Comparison of ENCODE assay signal across 17 cellular contexts in the genomic region with DNA sequence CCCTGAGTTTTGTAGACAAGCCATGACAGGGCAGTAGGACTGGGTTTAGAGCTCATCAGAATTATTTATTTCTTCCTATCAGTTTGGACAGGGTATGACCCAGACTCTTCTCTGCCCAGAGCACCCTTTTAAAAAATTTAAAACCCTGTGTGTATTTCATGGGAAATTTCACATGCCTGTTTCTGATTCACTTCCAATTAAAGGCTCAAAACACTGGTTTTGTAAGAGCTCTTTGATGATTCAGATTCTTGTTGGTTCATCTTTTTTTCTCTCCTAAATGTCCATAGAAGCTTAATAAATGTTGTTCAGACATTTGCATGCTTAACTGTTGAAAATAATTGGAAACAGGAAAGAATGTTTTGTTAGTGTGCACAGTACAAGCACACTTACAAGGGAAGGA. TPM values are rescaled to one million over a fixed set of nuclear protein-coding genes. Genes with fewer than 3 reads are reported as not detected.
DNase-seq lines count a peak whose midpoint lies in the region; ATAC-seq, FAIRE-seq and TF ChIP-seq lines count a peak whose summit lies in the region.
"Had no signal": no experiment of that assay in that cellular context is flagged by ENCODE, and none has a peak within 500 bp of the region (broad histone marks: within the 10 kb centered on the region; RNA-seq: fewer than 3 reads in every experiment).

No MANE protein-coding gene starts in this region.

- in situ Hi-C loops in IMR-90 (cut with MboI; ENCODE audit: low sequenced_read_pairs), result no loop called here

- no TSS peak for BruUV-seq in IMR-90 (replicated peaks; lab: Mats Ljungman, UMichigan)
- no TSS peak for BruUV-seq in endothelial cell of umbilical vein (replicated peaks; lab: Mats Ljungman, UMichigan)

- no peak for TF ChIP-seq POLR2A in IMR-90 (IDR thresholded peaks at IDR 0.05; ENCODE audit: low read depth, low read length)
- TF ChIP-seq POLR2A in endothelial cell of umbilical vein (IDR thresholded peaks at IDR 0.05; ENCODE audit: low read depth, low read length), result no peak

- POLR2A ChIA-PET in IMR-90 (lab: Charles Lee; ENCODE audit: unreplicated experiment), result interaction anchor here (0.6 kb wide), 1 partner anchor 14 kb away, joined by 3 read pairs; no protein-coding TSS in a partner anchor
- POLR2A ChIA-PET in endothelial cell of umbilical vein (lab: Charles Lee), result interaction anchor here (0.8 to 1.5 kb wide), 3 partner anchors 9 to 14 kb away, joined by 3 to 5 read pairs (median 3); partner anchors contain the start of gene FLI1

- no peak overlapping the region for H3K9ac ChIP-seq in IMR-90 (ENCODE audit: low read depth, low read length)
- peak overlapping the region; percentile 72 for H3K9ac ChIP-seq in endothelial cell of umbilical vein (replicated peaks; ENCODE audit: extremely low read depth, insufficient read depth, low read length)
- H3K9ac ChIP-seq: neural progenitor cell had no signal

- no peaks in the 10 kb centered on the region for H3K9me3 ChIP-seq in IMR-90 (ENCODE audit: control insufficient read depth, insufficient read depth, low read length)
- H3K9me3 ChIP-seq in endothelial cell of umbilical vein (replicated peaks; ENCODE audit: control insufficient read depth, insufficient read depth, low read length), result no peaks in the 10 kb centered on the region
- no peaks in the 10 kb centered on the region for H3K9me3 ChIP-seq in neutrophil
- H3K9me3 ChIP-seq: transverse colon had no signal

- peak overlapping the region; percentile 73 for H3K4me2 ChIP-seq in IMR-90 (ENCODE audit: low read depth, low read length)
- H3K4me2 ChIP-seq in endothelial cell of umbilical vein (ENCODE audit: insufficient read depth, low read length), result peak overlapping the region; percentile 5
- H3K4me2 ChIP-seq: GM23338, neural progenitor cell, PC-9 had no signal

- H3K4me3 Mint-ChIP-seq in CD14-positive monocyte, result no peak overlapping the region
- H3K4me3 Mint-ChIP-seq: activated CD4-positive, alpha-beta T cell treated with anti-CD3 and anti-CD28 coated beads, Interleukin-2, amount 10 ng/mL, durations not matched to agents 24 days and 14 days; GM23338; neural progenitor cell had no signal

- peaks cover 43 to 54% of the 10 kb centered on the region in 2 donors for H3K36me3 Mint-ChIP-seq in CD14-positive monocyte
- H3K36me3 Mint-ChIP-seq: neural progenitor cell had no signal

- peak overlapping the region; percentile 83; the same call in 1 of the 2 replicates for H3K18ac ChIP-seq in IMR-90 (ENCODE audit: low read depth, low read length)

- H3K27me3 Mint-ChIP-seq in CD14-positive monocyte (ENCODE audit: low read depth in 3 of 3), result peaks cover 0 to 2% (median 0%) of the 10 kb centered on the region in 3 donors
- H3K27me3 Mint-ChIP-seq: activated CD4-positive, alpha-beta T cell treated with anti-CD3 and anti-CD28 coated beads, Interleukin-2, amount 10 ng/mL, durations not matched to agents 24 days and 14 days had no signal

- H4K5ac ChIP-seq in IMR-90 (ENCODE audit: low read depth, low read length), result peak overlapping the region; percentile 68; the same call in 1 of the 2 replicates

- H3K27ac ChIP-seq in IMR-90 (ENCODE audit: insufficient read depth, low read length) (peak overlapping the region; percentile 70), endothelial cell of umbilical vein (ENCODE audit: insufficient read depth, low read depth, low read length) (peak overlapping the region; percentile 91), neutrophil (peak overlapping the region; percentile 99)
- H3K27ac ChIP-seq: coronary artery, neural progenitor cell, PC-9, transverse colon had no signal

- TF ChIP-seq CTCF in CD14-positive monocyte (IDR thresholded peaks at IDR 0.05), result no peak
- TF ChIP-seq CTCF in IMR-90 (conservative IDR thresholded peaks at IDR 0.05; ENCODE audit: low read depth, low read length), result no peak
- TF ChIP-seq CTCF in endothelial cell of umbilical vein (IDR thresholded peaks at IDR 0.05; ENCODE audit: extremely low read depth in 1 of 2, insufficient read depth in 1 of 2, low read depth in 1 of 2, low read length in 2 of 2), result no peak
- no peak for TF ChIP-seq CTCF in neutrophil (IDR thresholded peaks at IDR 0.05)

- peak overlapping the region; percentile 98 for H2AK5ac ChIP-seq in IMR-90 (ENCODE audit: low read depth, low read length)

- peak overlapping the region; percentile 96 for H2BK15ac ChIP-seq in IMR-90 (ENCODE audit: low read depth, low read length)

- H3K4ac ChIP-seq in IMR-90 (ENCODE audit: low read depth, low read length), result peak overlapping the region; percentile 82

- dilution Hi-C loops in IMR-90 (cut with HindIII; ENCODE audit: low sequenced_read_pairs, unreplicated experiment), result no loop called here
- dilution Hi-C loops in endothelial cell of umbilical vein (cut with MboI; ENCODE audit: extremely low pct_ligation_motif_present, low sequenced_read_pairs), result no loop called here

- peak overlapping the region; percentile 56 for H2AK9ac ChIP-seq in IMR-90 (replicated peaks; ENCODE audit: low read depth, low read length, poor library complexity)

- H3K27ac Mint-ChIP-seq in CD14-positive monocyte, result peak overlapping the region in 6 of 7 donors; percentile 66 to 90 (median 78)
- H3K27ac Mint-ChIP-seq: GM23338, neural progenitor cell had no signal

- H2AFZ ChIP-seq in IMR-90 (replicated peaks; ENCODE audit: low read length, poor library complexity) (no peak overlapping the region), endothelial cell of umbilical vein (ENCODE audit: low read depth, low read length) (no peak overlapping the region)
- H2AFZ ChIP-seq: neural progenitor cell, PC-9 had no signal

- peaks cover 35 to 56% of the 10 kb centered on the region in 2 experiments for H3K79me1 ChIP-seq in IMR-90 (ENCODE audit: low read depth in 1 of 2, low read length in 2 of 2)

- DNase-seq in CD14-positive monocyte (ENCODE audit: low spot score) (no peak), IMR-90 (peak; percentile 76), endothelial cell of umbilical vein (ENCODE audit: low read depth, low spot score) (no peak), NCI-H446 (lab: John Stamatoyannopoulos, UW) (no peak), left lobe of liver (ENCODE audit: low spot score) (no peak), amygdala (lab: John Stamatoyannopoulos, UW) (no peak), mucosa of gallbladder (ENCODE audit: low spot score) (no peak)
- DNase-seq: activated CD4-positive, alpha-beta T cell treated with anti-CD3 and anti-CD28 coated beads, Interleukin-2, amount 10 ng/mL, durations not matched to agents 24 days and 14 days; activated naive CD4-positive, alpha-beta T cell; Kasumi-1; PC-9; transverse colon had no signal

- H3K36me3 ChIP-seq in IMR-90 (ENCODE audit: control insufficient read depth, insufficient read depth, low read length) (no peaks in the 10 kb centered on the region), endothelial cell of umbilical vein (ENCODE audit: control insufficient read depth in 2 of 2, extremely low read depth in 1 of 2, insufficient read depth in 2 of 2, low read length in 2 of 2) (peaks cover 6 to 16% of the 10 kb centered on the region in 2 experiments), neutrophil (peaks cover 13% of the 10 kb centered on the region)
- H3K36me3 ChIP-seq: neural progenitor cell, transverse colon had no signal

- H4K20me1 ChIP-seq in IMR-90 (ENCODE audit: insufficient read depth, low read length) (no peaks in the 10 kb centered on the region), endothelial cell of umbilical vein (replicated peaks; ENCODE audit: control insufficient read depth, extremely low read depth, insufficient read depth, low read length) (no peaks in the 10 kb centered on the region)

- peak overlapping the region; percentile 61 for H3K14ac ChIP-seq in IMR-90 (replicated peaks; ENCODE audit: low read depth, low read length)

- peaks cover 81% of the 10 kb centered on the region for H3K79me2 ChIP-seq in endothelial cell of umbilical vein (ENCODE audit: control insufficient read depth, insufficient read depth, low read length)

- no peak for TF ChIP-seq RAD21 in IMR-90 (IDR thresholded peaks at IDR 0.05; ENCODE audit: low read length)

- H2BK20ac ChIP-seq in IMR-90 (ENCODE audit: low read depth, low read length), result peak overlapping the region; percentile 68; the same call in 1 of the 2 replicates

- peak overlapping the region; percentile 65 for H4K91ac ChIP-seq in IMR-90 (ENCODE audit: insufficient read depth, low read depth, low read length)

- peak overlapping the region; percentile 73 for H3K23ac ChIP-seq in IMR-90 (ENCODE audit: low read depth, low read length)

- ATAC-seq in IMR-90 (ENCODE audit: low read depth), result peak; percentile 10; the same call in 1 of the 2 replicates
- ATAC-seq in left lobe of liver, result no peak
- ATAC-seq: GM23338 had no signal

- FAIRE-seq in endothelial cell of umbilical vein (lab: Jason Lieb, UNC), result no peak
- FAIRE-seq: D721Med had no signal

- H3K27me3 ChIP-seq in IMR-90 (ENCODE audit: control insufficient read depth, insufficient read depth, low read length) (no peaks in the 10 kb centered on the region), endothelial cell of umbilical vein (ENCODE audit: control insufficient read depth in 2 of 2, insufficient read depth in 2 of 2, low read length in 2 of 2) (no peaks in the 10 kb centered on the region), neutrophil (no peaks in the 10 kb centered on the region)
- H3K27me3 ChIP-seq: transverse colon had no signal

- H3K56ac ChIP-seq in IMR-90 (ENCODE audit: extremely low read depth, insufficient read depth, low read length), result 0 out of 2 replicates have a peak overlapping the region, but pooled peaks have one; percentile 32

- intact Hi-C loops in CD14-positive monocyte (cut with micrococcal nuclease) (no loop called here), IMR-90 (cut with micrococcal nuclease) (loop anchor here (5.0 kb wide), 1 partner anchor 185 kb away; no protein-coding TSS in a partner anchor), endothelial cell of umbilical vein (cut with micrococcal nuclease) (loop anchor here (2.0 to 5.0 kb wide), 3 partner anchors 185 to 525 kb away; no protein-coding TSS in a partner anchor)

- H4K8ac ChIP-seq in IMR-90 (ENCODE audit: low read depth in 2 of 2, low read length in 2 of 2), result peak overlapping the region; percentile 65 to 77

- CTCF ChIA-PET in IMR-90 (lab: Yijun Ruan, JAX), result interaction anchor here (0.7 kb wide), 1 partner anchor 15 kb away, joined by 3 read pairs; no protein-coding TSS in a partner anchor
- CTCF ChIA-PET in endothelial cell of umbilical vein (lab: Charles Lee), result interaction anchor here (1.0 to 1.3 kb wide), 3 partner anchors 9 to 535 kb away, joined by 3 to 4 read pairs (median 4); no protein-coding TSS in a partner anchor

- peak overlapping the region; percentile 66; the same call in 1 of the 2 replicates for H2BK120ac ChIP-seq in IMR-90 (ENCODE audit: low read depth, low read length)

- H3K4me1 ChIP-seq in IMR-90 (ENCODE audit: control insufficient read depth, insufficient read depth, low read length) (peaks cover 20% of the 10 kb centered on the region), endothelial cell of umbilical vein (ENCODE audit: control insufficient read depth, extremely low read depth, insufficient read depth, low read length) (peaks cover 88% of the 10 kb centered on the region), neutrophil (ENCODE audit: control insufficient read depth in 1 of 2, insufficient read depth in 1 of 2, low read depth in 1 of 2, low read length in 1 of 2) (peaks cover 87 to 95% of the 10 kb centered on the region in 2 experiments)

- peaks cover 0 to 2% (median 0%) of the 10 kb centered on the region in 7 donors for H3K9me3 Mint-ChIP-seq in CD14-positive monocyte

- peaks cover 92% of the 10 kb centered on the region for H3K4me1 Mint-ChIP-seq in CD14-positive monocyte

- peak overlapping the region; percentile 82 for H2BK5ac ChIP-seq in IMR-90 (ENCODE audit: low read depth, low read length, poor library complexity, severe bottlenecking)

- peaks cover 17% of the 10 kb centered on the region for H3K9me1 ChIP-seq in IMR-90 (ENCODE audit: insufficient read depth, low read length)
- H3K9me1 ChIP-seq in endothelial cell of umbilical vein (replicated peaks; ENCODE audit: control insufficient read depth, extremely low read depth, insufficient read depth, low read length), result no peaks in the 10 kb centered on the region

- H3K4me3 ChIP-seq in IMR-90 (ENCODE audit: insufficient read depth, low read depth, low read length) (no peak overlapping the region), endothelial cell of umbilical vein (replicated peaks in 1 of 3; ENCODE audit: insufficient read depth in 1 of 3, low read depth in 1 of 3, low read length in 3 of 3) (no peak overlapping the region), neutrophil (ENCODE audit: low read depth in 1 of 2, low read length in 1 of 2) (peak overlapping the region in 1 of 2 experiments; percentile 1)
- H3K4me3 ChIP-seq: coronary artery, GM23338, neural progenitor cell, PC-9, transverse colon had no signal

RNA-seq across cellular contexts. Expression of gene FLI1, which starts 13.8 kb away (rescaled TPM):
- polyA plus RNA-seq in CD14-positive monocyte (10 to 100 TPM; 42.4 to 64.5 TPM), IMR-90 (2012; rRNA removed) (14.2 and 20.9 TPM in 2 replicates), endothelial cell of umbilical vein (163 and 210 TPM in 2 replicates)
- total RNA-seq in IMR-90 (2012; rRNA removed) (11.5 and 13.3 TPM in 2 replicates), endothelial cell of umbilical vein (132 and 134 TPM in 2 replicates), left lobe of liver (3.4 TPM), mucosa of gallbladder (20.7 TPM)
- 3.5 and 8.3 TPM in 2 replicates for polyA plus RNA-seq in IMR-90 (2012; cell fraction: cytosol; rRNA removed)
- 12.1 and 15.7 TPM in 2 replicates for polyA plus RNA-seq in IMR-90 (2012; cell fraction: nucleus; rRNA removed; ENCODE audit: low replicate concordance)
- 124 and 153 TPM in 2 replicates for polyA plus RNA-seq in endothelial cell of umbilical vein (2011; cell fraction: cytosol; rRNA removed)
- 147 and 172 TPM in 2 replicates for polyA plus RNA-seq in endothelial cell of umbilical vein (2011; cell fraction: nucleus; rRNA removed)
- 97.4 and 114 TPM in 2 replicates for polyA plus RNA-seq in endothelial cell of umbilical vein (2012)
- 460 and 576 TPM in 2 replicates for polyA minus RNA-seq in endothelial cell of umbilical vein
- polyA minus RNA-seq in endothelial cell of umbilical vein (2011; cell fraction: cytosol; rRNA and poly(A)+ RNA removed), result not detected
- 141 and 197 TPM in 2 replicates for polyA minus RNA-seq in endothelial cell of umbilical vein (2011; cell fraction: nucleus; rRNA and poly(A)+ RNA removed)

Comparison
In these comparisons a context has a peak if more than half of its experiments do, and no peak if none do; other contexts are left out.
1. intact Hi-C loops: an anchor here in IMR-90 (5.0 kb wide) and endothelial cell of umbilical vein (2.0 to 5.0 kb wide); none called in CD14-positive monocyte.